ENCODE assay signal across 11 cellular contexts in the genomic region with DNA sequence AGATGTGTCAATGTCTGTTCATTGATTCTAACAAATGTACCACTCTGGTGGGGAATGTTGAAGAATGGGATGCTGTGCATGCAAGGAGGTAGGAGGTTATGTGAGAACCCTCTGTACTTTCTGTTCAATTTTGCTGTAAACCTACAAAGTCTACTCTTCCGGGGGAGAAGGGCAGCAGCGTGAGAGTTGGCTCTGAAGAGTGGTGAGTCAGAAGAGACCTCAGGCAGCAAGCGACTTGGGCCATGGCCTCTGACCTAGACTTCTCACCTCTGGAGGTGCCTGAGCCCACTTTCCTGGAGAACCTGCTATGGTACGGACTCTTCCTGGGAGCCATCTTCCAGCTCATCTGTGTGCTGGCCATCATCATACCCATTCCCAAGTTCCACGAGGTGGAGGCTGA. TPM values are rescaled to one million over a fixed set of nuclear protein-coding genes. Genes with fewer than 3 reads are reported as not detected.
DNase-seq lines count a peak whose midpoint lies in the region; ATAC-seq and TF ChIP-seq lines count a peak whose summit lies in the region.
"Had no signal": no experiment of that assay in that cellular context is flagged by ENCODE, and none has a peak within 500 bp of the region (broad histone marks: within the 10 kb centered on the region; RNA-seq: fewer than 3 reads in every experiment).

No MANE protein-coding gene starts in this region.

- CTCF ChIA-PET in Calu3 (lab: Charles Lee): interaction anchor here (0.6 kb wide), 1 partner anchor 15 kb away, joined by 3 read pairs; no protein-coding TSS in a partner anchor

- no peak for DNase-seq in naive thymus-derived CD8-positive, alpha-beta T cell
- DNase-seq in caudate nucleus (lab: John Stamatoyannopoulos, UW) (no peak), Calu3 (no peak)
- no peak for DNase-seq in activated T-helper 2 cell treated with anti-CD3 and anti-CD28 coated beads, Interferon-gamma antibody, Interleukin-2, Interleukin-4, amounts not matched to agents 10 μg/mL and 5 μg/mL and 100 μg/mL, durations not matched to agents 14 hours and 24 hours and 36 hours (ENCODE audit: low spot score)
- DNase-seq: effector CD8-positive, alpha-beta T cell; T1000; thyroid gland had no signal

- H3K4me3 Mint-ChIP-seq in IgD-negative memory B cell (no peak overlapping the region), Calu3 (ENCODE audit: low read depth, unreplicated experiment) (no peak overlapping the region)
- H3K4me3 Mint-ChIP-seq in naive thymus-derived CD8-positive, alpha-beta T cell: peak overlapping the region in 2 of 10 donors; percentile 7 to 35
- no peak overlapping the region for H3K4me3 Mint-ChIP-seq in activated T-helper 2 cell treated with anti-CD3 and anti-CD28 coated beads, Interferon-gamma antibody, Interleukin-2, Interleukin-4, amounts not matched to agents 10 μg/mL and 5 μg/mL and 100 μg/mL, durations not matched to agents 14 hours and 24 hours and 36 hours (ENCODE audit: low read depth)

- no peak for TF ChIP-seq POLR2A in GM18505 (IDR thresholded peaks at IDR 0.05; ENCODE audit: borderline replicate concordance, extremely low read depth, insufficient read depth, insufficient read length)

- no peaks in the 10 kb centered on the region for H3K27me3 Mint-ChIP-seq in IgD-negative memory B cell
- no peaks in the 10 kb centered on the region for H3K27me3 Mint-ChIP-seq in naive thymus-derived CD8-positive, alpha-beta T cell
- H3K27me3 Mint-ChIP-seq in activated T-helper 2 cell treated with anti-CD3 and anti-CD28 coated beads, Interferon-gamma antibody, Interleukin-2, Interleukin-4, amounts not matched to agents 10 μg/mL and 5 μg/mL and 100 μg/mL, durations not matched to agents 14 hours and 24 hours and 36 hours (ENCODE audit: low read depth): no peaks in the 10 kb centered on the region
- no peaks in the 10 kb centered on the region for H3K27me3 Mint-ChIP-seq in Calu3 (ENCODE audit: unreplicated experiment)

- intact Hi-C loops in activated T-helper 2 cell treated with anti-CD3 and anti-CD28 coated beads, Interferon-gamma antibody, Interleukin-2, Interleukin-4, amounts not matched to agents 10 μg/mL and 5 μg/mL and 100 μg/mL, durations not matched to agents 14 hours and 24 hours and 36 hours (cut with micrococcal nuclease): no loop called here
- intact Hi-C loops in Calu3 (cut with micrococcal nuclease; ENCODE audit: unreplicated experiment): no loop called here

- H3K27ac ChIP-seq in caudate nucleus (ENCODE audit: low read depth, low read length): no peak overlapping the region

- BruUV-seq in Calu3 (replicated peaks; lab: Mats Ljungman, UMichigan): no TSS peak

- no peak for TF ChIP-seq CTCF in Calu3 (IDR thresholded peaks at IDR 0.05; ENCODE audit: unreplicated experiment)

- peaks cover 24 to 43% (median 32%) of the 10 kb centered on the region in 3 donors for H3K4me1 Mint-ChIP-seq in IgD-negative memory B cell
- peaks cover 19 to 53% (median 47%) of the 10 kb centered on the region in 4 donors for H3K4me1 Mint-ChIP-seq in naive thymus-derived CD8-positive, alpha-beta T cell
- H3K4me1 Mint-ChIP-seq in activated T-helper 2 cell treated with anti-CD3 and anti-CD28 coated beads, Interferon-gamma antibody, Interleukin-2, Interleukin-4, amounts not matched to agents 10 μg/mL and 5 μg/mL and 100 μg/mL, durations not matched to agents 14 hours and 24 hours and 36 hours (ENCODE audit: low read depth): peaks cover 15% of the 10 kb centered on the region
- H3K4me1 Mint-ChIP-seq in Calu3 (ENCODE audit: low read depth, unreplicated experiment): peaks cover 36% of the 10 kb centered on the region

- H3K36me3 Mint-ChIP-seq in IgD-negative memory B cell (peaks cover 27% of the 10 kb centered on the region), Calu3 (ENCODE audit: insufficient read depth, unreplicated experiment) (no peaks in the 10 kb centered on the region)
- H3K36me3 Mint-ChIP-seq in naive thymus-derived CD8-positive, alpha-beta T cell: peaks cover 23 to 52% (median 42%) of the 10 kb centered on the region in 3 donors
- peaks cover 46% of the 10 kb centered on the region for H3K36me3 Mint-ChIP-seq in activated T-helper 2 cell treated with anti-CD3 and anti-CD28 coated beads, Interferon-gamma antibody, Interleukin-2, Interleukin-4, amounts not matched to agents 10 μg/mL and 5 μg/mL and 100 μg/mL, durations not matched to agents 14 hours and 24 hours and 36 hours (ENCODE audit: low read depth)

- POLR2A ChIA-PET in naive thymus-derived CD8-positive, alpha-beta T cell (lab: Charles Lee): no interaction called here

- peak; percentile 4 for ATAC-seq in GM18907 (IDR thresholded peaks at IDR 0.05; ENCODE audit: unreplicated experiment)
- ATAC-seq in GM21423 (IDR thresholded peaks at IDR 0.05; ENCODE audit: unreplicated experiment): peak; percentile 3
- ATAC-seq in naive thymus-derived CD8-positive, alpha-beta T cell: no peak
- no peak for ATAC-seq in GM18505 (IDR thresholded peaks at IDR 0.05; ENCODE audit: unreplicated experiment)

- H3K27ac Mint-ChIP-seq in IgD-negative memory B cell (peak overlapping the region in 2 of 3 donors; percentile 30 to 90), Calu3 (ENCODE audit: unreplicated experiment) (no peak overlapping the region)
- peak overlapping the region in 7 of 10 donors; percentile 8 to 77 (median 40) for H3K27ac Mint-ChIP-seq in naive thymus-derived CD8-positive, alpha-beta T cell
- H3K27ac Mint-ChIP-seq in activated T-helper 2 cell treated with anti-CD3 and anti-CD28 coated beads, Interferon-gamma antibody, Interleukin-2, Interleukin-4, amounts not matched to agents 10 μg/mL and 5 μg/mL and 100 μg/mL, durations not matched to agents 14 hours and 24 hours and 36 hours: no peak overlapping the region

- H3K9me3 Mint-ChIP-seq in IgD-negative memory B cell (peaks cover 2 to 9% (median 8%) of the 10 kb centered on the region in 3 donors), Calu3 (ENCODE audit: low read depth, unreplicated experiment) (peaks cover 2% of the 10 kb centered on the region)
- H3K9me3 Mint-ChIP-seq in naive thymus-derived CD8-positive, alpha-beta T cell: peaks cover under 1 to 33% (median 17%) of the 10 kb centered on the region in 9 donors
- H3K9me3 Mint-ChIP-seq in activated T-helper 2 cell treated with anti-CD3 and anti-CD28 coated beads, Interferon-gamma antibody, Interleukin-2, Interleukin-4, amounts not matched to agents 10 μg/mL and 5 μg/mL and 100 μg/mL, durations not matched to agents 14 hours and 24 hours and 36 hours: peaks cover 23% of the 10 kb centered on the region

RNA-seq across cellular contexts. Expression of a gene that starts 26.7 kb away (rescaled TPM):
- 32.4 TPM for polyA plus RNA-seq in IgD-negative memory B cell
- 10 to 100 TPM; 34.8 to 37.1 TPM for total RNA-seq in naive thymus-derived CD8-positive, alpha-beta T cell
- polyA plus RNA-seq in naive thymus-derived CD8-positive, alpha-beta T cell: 10 to 100 TPM; 16.7 to 17.8 (median 17.1) TPM
- total RNA-seq in activated T-helper 2 cell treated with anti-CD3 and anti-CD28 coated beads, Interferon-gamma antibody, Interleukin-2, Interleukin-4, amounts not matched to agents 10 μg/mL and 5 μg/mL and 100 μg/mL, durations not matched to agents 14 hours and 24 hours and 36 hours: 9.4 and 11.3 TPM in 2 replicates
- 11.7 and 13.6 TPM in 2 replicates for total RNA-seq in Calu3 (2022)

Comparison
In these comparisons a context has a peak if more than half of its experiments do, and no peak if none do; other contexts are left out.
1. ATAC-seq: peak in GM18907 (single experiment) and GM21423 (single experiment); none in naive thymus-derived CD8-positive, alpha-beta T cell (0 of 2) and GM18505 (single experiment).
2. H3K27ac Mint-ChIP-seq: peak in IgD-negative memory B cell (2 of 3) and naive thymus-derived CD8-positive, alpha-beta T cell (7 of 10); none in activated T-helper 2 cell treated with anti-CD3 and anti-CD28 coated beads, Interferon-gamma antibody, Interleukin-2, Interleukin-4, amounts not matched to agents 10 μg/mL and 5 μg/mL and 100 μg/mL, durations not matched to agents 14 hours and 24 hours and 36 hours (single experiment) and Calu3 (single experiment).